In the genomic region with DNA sequence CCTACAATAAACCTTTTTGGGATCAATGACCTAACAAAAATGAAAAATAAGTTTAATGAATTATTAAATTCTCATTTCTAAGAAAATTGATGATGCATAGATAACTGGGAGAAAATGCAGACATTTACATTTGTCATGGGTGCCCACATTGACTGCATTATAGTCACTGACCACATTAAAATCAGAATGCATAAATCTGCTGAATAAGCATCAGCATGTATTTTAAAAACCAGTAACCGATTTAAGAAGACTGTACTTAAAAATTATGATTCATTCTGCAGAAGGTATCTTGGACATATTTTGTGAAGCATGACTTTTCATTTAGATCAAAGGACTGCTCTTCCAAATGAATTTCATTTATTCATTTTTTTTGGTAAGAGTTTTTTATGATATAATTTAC, we compare ENCODE assay signal across 33 cellular contexts. TPM values are rescaled to one million over a fixed set of nuclear protein-coding genes. Genes with fewer than 3 reads are reported as not detected.
"Had no signal": no experiment of that assay in that cellular context is flagged by ENCODE, and none has a peak within 500 bp of the region (broad histone marks: within the 10 kb centered on the region; RNA-seq: fewer than 3 reads in every experiment).

No MANE protein-coding gene starts in this region.

- H3K4me3 ChIP-seq: colonic mucosa, esophagus squamous epithelium, gastrocnemius medialis, heart right ventricle, left lung, lower lobe of right lung, mucosa of descending colon had no signal

- H3K27ac ChIP-seq: colonic mucosa, epithelial cell of prostate, esophagus squamous epithelium, gastrocnemius medialis, heart right ventricle, left lung, lower lobe of right lung had no signal

- FAIRE-seq: endometrium, islet of Langerhans, keratinocyte had no signal

- H3K27ac Mint-ChIP-seq: dendritic cell treated with granulocyte-macrophage colony-stimulating factor and Interleukin-4, amounts not matched to agents 40 ng/mL and 50 ng/mL, for 4 days; effector memory CD8-positive, alpha-beta T cell; endodermal cell; mesothelial cell of epicardium; naive B cell had no signal

- ATAC-seq: effector memory CD8-positive, alpha-beta T cell; esophagus mucosa; gastrocnemius medialis; heart right ventricle; left cardiac atrium; left lung; left ventricle myocardium superior; lower lobe of right lung; mucosa of descending colon had no signal

- H3K4me1 ChIP-seq: colonic mucosa, esophagus squamous epithelium, gastrocnemius medialis, heart right ventricle, left lung, lower lobe of right lung had no signal

- H3K9me3 ChIP-seq: colonic mucosa, esophagus squamous epithelium, gastrocnemius medialis, heart right ventricle, left lung, lower lobe of right lung, mucosa of descending colon had no signal

- H3K36me3 Mint-ChIP-seq: mesothelial cell of epicardium, naive B cell had no signal

- H3K27me3 Mint-ChIP-seq: dendritic cell treated with granulocyte-macrophage colony-stimulating factor and Interleukin-4, amounts not matched to agents 40 ng/mL and 50 ng/mL, for 4 days had no signal

- H3K4me1 Mint-ChIP-seq: naive B cell had no signal

- DNase-seq: colonic mucosa; cortex of kidney; effector CD8-positive, alpha-beta T cell; effector memory CD8-positive, alpha-beta T cell; endodermal cell; erythroblast; esophagus squamous epithelium; foreskin fibroblast; foreskin melanocyte; gastrocnemius medialis; glutamatergic neuron; head of caudate nucleus; heart right ventricle; hippocampal formation; left cardiac atrium; left lung; left ventricle myocardium superior; lower lobe of right lung; mesenchymal stem cell; mucosa of descending colon; naive B cell had no signal

- H3K27me3 ChIP-seq: colonic mucosa, esophagus squamous epithelium, gastrocnemius medialis, heart right ventricle, left lung had no signal

- H3K4me3 Mint-ChIP-seq: dendritic cell treated with granulocyte-macrophage colony-stimulating factor and Interleukin-4, amounts not matched to agents 40 ng/mL and 50 ng/mL, for 4 days; effector memory CD8-positive, alpha-beta T cell; endodermal cell; mesothelial cell of epicardium; naive B cell had no signal

- H3K36me3 ChIP-seq: colonic mucosa, esophagus squamous epithelium, gastrocnemius medialis, heart right ventricle, left lung, lower lobe of right lung had no signal

- H3K9me3 Mint-ChIP-seq: dendritic cell treated with granulocyte-macrophage colony-stimulating factor and Interleukin-4, amounts not matched to agents 40 ng/mL and 50 ng/mL, for 4 days; endodermal cell; mesothelial cell of epicardium; naive B cell had no signal

RNA-seq across cellular contexts. Expression of gene KCNH8, which starts 11.7 kb away (rescaled TPM):
- total RNA-seq: dermis microvascular lymphatic vessel endothelial cell, gastrocnemius medialis, glomerular endothelial cell, lung microvascular endothelial cell, mesenteric fat pad, myocyte had no signal
- polyA plus RNA-seq: keratinocyte had no signal
